35 cellular contexts compared by ENCODE assay signal in genomic region chr9:28079677-28080076, GRCh38.
"Had no signal": no experiment of that assay in that cellular context is flagged by ENCODE, and none has a peak within 500 bp of the region (broad histone marks: within the 10 kb centered on the region; RNA-seq: fewer than 3 reads in every experiment).

No MANE protein-coding gene starts in this region.

- DNase-seq: Karpas-422, Kasumi-1, KG1, MG63, MM.1S, MV-4-11, NCI-H1048, NCI-H1092, NCI-H1092 treated with DMSO at 0.1 percent for 48 hours, NCI-H1105, NCI-H1105 treated with DMSO at 0.1 percent for 48 hours, NCI-H1417, NCI-H1417 treated with DMSO at 0.1 percent for 48 hours, NCI-H1436, NCI-H1436 treated with DMSO at 0.1 percent for 48 hours, NCI-H146, NCI-H1694, NCI-H1694 treated with DMSO at 0.1 percent for 48 hours, NCI-H187, NCI-H187 treated with DMSO at 0.1 percent for 48 hours, NCI-H1930, NCI-H2029, NCI-H2029 treated with DMSO at 0.1 percent for 48 hours, NCI-H2081, NCI-H2081 treated with DMSO at 0.1 percent for 48 hours, NCI-H2107, NCI-H2171, NCI-H2171 treated with DMSO at 0.1 percent for 48 hours, NCI-H2227 treated with DMSO at 0.1 percent for 48 hours, NCI-H226, NCI-H345, NCI-H446, NCI-H446 treated with DMSO at 0.1 percent for 48 hours, NCI-H510A had no signal

- H3K27me3 ChIP-seq: MG63 had no signal

- H3K4me2 ChIP-seq: KMS-11 had no signal

- H3K4me3 ChIP-seq: MG63 had no signal

- H3K27ac ChIP-seq: KMS-11 had no signal

- H3K9me3 ChIP-seq: MG63 had no signal

- H3K9ac ChIP-seq: KMS-11 had no signal

- H3K36me3 ChIP-seq: MG63 had no signal
